In the genomic region with DNA sequence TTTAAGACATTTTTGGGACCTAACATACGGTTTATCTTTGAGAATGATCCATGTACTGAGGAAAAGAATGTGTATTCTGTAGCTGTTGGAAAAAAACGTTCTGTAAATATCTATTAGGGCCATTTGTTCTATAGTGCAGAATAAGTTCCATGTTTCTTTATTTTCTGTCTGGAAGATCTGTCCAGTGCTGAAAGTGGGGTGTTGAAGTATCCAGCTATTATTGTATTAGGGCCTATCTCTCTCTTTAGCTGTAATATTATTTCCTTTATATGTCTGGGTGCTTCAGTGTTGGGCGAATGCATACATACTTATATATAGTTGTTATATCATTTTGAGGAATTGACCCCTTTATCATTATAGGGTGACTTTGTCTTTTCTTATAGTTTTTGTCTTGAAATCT, we compare ENCODE assay signal across 10 cellular contexts. TPM values are rescaled to one million over a fixed set of nuclear protein-coding genes. Genes with fewer than 3 reads are reported as not detected.
"Had no signal": no experiment of that assay in that cellular context is flagged by ENCODE, and none has a peak within 500 bp of the region (broad histone marks: within the 10 kb centered on the region; RNA-seq: fewer than 3 reads in every experiment).

No MANE protein-coding gene starts in this region.

- H3K4me2 ChIP-seq: KMS-11 had no signal

- H3K9me3 ChIP-seq: HAP-1 had no signal

- FAIRE-seq: HTR-8/SVneo had no signal

- H3K36me3 ChIP-seq: HAP-1 had no signal

- H3K4me3 ChIP-seq: GM23248, HAP-1 had no signal

- DNase-seq: GM23248, GOT3, H7, IMR-90, KBM-7 had no signal

- ATAC-seq: HCT116 had no signal

- H3K9ac ChIP-seq: GM23248, KMS-11 had no signal

- H2AFZ ChIP-seq: GM23248 had no signal

- H3K27ac ChIP-seq: GM23248, KMS-11 had no signal

RNA-seq across cellular contexts. Expression of gene MAGEC1, which starts 24.7 kb away (rescaled TPM):
- total RNA-seq: GM23248, H7, HT-29, IMR-90 had no signal
- polyA plus RNA-seq: GM23248, IMR-90 had no signal
